ENCODE assay signal across 1 cellular context in the genomic region with DNA sequence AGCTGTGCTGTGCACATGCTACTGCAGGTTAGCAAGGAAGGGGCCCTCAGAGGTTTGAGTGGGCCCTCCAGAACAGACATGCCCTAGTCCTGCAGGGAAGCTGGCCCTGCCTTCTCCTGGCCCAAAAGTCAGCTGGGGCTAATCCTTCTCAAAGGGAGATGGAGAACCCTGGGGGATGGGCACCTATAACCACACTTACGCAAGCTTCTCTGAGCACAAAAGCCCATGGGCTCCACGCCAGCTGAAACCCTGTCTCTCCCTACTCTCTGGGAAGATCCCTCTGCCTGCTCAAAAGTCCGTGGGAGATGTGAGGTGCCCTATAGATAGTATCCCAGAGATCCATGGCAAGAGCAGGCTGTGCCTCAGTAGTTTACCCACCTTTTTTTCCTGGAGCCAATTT.
TF ChIP-seq lines count a peak whose summit lies in the region.

No MANE protein-coding gene starts in this region.

TF ChIP-seq in GM23338, 12 proteins besides CTCF, POLR2A, EP300 and RAD21:
- TF ChIP-seq EZH2 (IDR thresholded peaks at IDR 0.05; ENCODE audit: low read depth, unreplicated experiment) (no peak), CREB1 (CRISPR knock-in tag; IDR thresholded peaks at IDR 0.05; ENCODE audit: low read depth) (no peak), EZH2phosphoT487 (IDR thresholded peaks at IDR 0.05; ENCODE audit: unreplicated experiment) (no peak), ZNF331 (CRISPR knock-in tag; IDR thresholded peaks at IDR 0.05; ENCODE audit: low read depth) (no peak), ZNF114 (CRISPR knock-in tag; IDR thresholded peaks at IDR 0.05) (no peak), JUNB (IDR thresholded peaks at IDR 0.05; ENCODE audit: unreplicated experiment) (no peak), POLR2AphosphoS5 (IDR thresholded peaks at IDR 0.05; ENCODE audit: low read depth) (no peak), STAT1 (IDR thresholded peaks at IDR 0.05; ENCODE audit: unreplicated experiment) (no peak), NANOG (IDR thresholded peaks at IDR 0.05; ENCODE audit: borderline replicate concordance) (no peak)
- TF ChIP-seq, protein P1, sequence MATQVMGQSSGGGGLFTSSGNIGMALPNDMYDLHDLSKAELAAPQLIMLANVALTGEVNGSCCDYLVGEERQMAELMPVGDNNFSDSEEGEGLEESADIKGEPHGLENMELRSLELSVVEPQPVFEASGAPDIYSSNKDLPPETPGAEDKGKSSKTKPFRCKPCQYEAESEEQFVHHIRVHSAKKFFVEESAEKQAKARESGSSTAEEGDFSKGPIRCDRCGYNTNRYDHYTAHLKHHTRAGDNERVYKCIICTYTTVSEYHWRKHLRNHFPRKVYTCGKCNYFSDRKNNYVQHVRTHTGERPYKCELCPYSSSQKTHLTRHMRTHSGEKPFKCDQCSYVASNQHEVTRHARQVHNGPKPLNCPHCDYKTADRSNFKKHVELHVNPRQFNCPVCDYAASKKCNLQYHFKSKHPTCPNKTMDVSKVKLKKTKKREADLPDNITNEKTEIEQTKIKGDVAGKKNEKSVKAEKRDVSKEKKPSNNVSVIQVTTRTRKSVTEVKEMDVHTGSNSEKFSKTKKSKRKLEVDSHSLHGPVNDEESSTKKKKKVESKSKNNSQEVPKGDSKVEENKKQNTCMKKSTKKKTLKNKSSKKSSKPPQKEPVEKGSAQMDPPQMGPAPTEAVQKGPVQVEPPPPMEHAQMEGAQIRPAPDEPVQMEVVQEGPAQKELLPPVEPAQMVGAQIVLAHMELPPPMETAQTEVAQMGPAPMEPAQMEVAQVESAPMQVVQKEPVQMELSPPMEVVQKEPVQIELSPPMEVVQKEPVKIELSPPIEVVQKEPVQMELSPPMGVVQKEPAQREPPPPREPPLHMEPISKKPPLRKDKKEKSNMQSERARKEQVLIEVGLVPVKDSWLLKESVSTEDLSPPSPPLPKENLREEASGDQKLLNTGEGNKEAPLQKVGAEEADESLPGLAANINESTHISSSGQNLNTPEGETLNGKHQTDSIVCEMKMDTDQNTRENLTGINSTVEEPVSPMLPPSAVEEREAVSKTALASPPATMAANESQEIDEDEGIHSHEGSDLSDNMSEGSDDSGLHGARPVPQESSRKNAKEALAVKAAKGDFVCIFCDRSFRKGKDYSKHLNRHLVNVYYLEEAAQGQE (IDR thresholded peaks at IDR 0.05; ENCODE audit: unreplicated experiment): no peak
- TF ChIP-seq, protein P2, sequence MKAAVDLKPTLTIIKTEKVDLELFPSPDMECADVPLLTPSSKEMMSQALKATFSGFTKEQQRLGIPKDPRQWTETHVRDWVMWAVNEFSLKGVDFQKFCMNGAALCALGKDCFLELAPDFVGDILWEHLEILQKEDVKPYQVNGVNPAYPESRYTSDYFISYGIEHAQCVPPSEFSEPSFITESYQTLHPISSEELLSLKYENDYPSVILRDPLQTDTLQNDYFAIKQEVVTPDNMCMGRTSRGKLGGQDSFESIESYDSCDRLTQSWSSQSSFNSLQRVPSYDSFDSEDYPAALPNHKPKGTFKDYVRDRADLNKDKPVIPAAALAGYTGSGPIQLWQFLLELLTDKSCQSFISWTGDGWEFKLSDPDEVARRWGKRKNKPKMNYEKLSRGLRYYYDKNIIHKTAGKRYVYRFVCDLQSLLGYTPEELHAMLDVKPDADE (IDR thresholded peaks at IDR 0.05): no peak
- TF ChIP-seq, protein P3, sequence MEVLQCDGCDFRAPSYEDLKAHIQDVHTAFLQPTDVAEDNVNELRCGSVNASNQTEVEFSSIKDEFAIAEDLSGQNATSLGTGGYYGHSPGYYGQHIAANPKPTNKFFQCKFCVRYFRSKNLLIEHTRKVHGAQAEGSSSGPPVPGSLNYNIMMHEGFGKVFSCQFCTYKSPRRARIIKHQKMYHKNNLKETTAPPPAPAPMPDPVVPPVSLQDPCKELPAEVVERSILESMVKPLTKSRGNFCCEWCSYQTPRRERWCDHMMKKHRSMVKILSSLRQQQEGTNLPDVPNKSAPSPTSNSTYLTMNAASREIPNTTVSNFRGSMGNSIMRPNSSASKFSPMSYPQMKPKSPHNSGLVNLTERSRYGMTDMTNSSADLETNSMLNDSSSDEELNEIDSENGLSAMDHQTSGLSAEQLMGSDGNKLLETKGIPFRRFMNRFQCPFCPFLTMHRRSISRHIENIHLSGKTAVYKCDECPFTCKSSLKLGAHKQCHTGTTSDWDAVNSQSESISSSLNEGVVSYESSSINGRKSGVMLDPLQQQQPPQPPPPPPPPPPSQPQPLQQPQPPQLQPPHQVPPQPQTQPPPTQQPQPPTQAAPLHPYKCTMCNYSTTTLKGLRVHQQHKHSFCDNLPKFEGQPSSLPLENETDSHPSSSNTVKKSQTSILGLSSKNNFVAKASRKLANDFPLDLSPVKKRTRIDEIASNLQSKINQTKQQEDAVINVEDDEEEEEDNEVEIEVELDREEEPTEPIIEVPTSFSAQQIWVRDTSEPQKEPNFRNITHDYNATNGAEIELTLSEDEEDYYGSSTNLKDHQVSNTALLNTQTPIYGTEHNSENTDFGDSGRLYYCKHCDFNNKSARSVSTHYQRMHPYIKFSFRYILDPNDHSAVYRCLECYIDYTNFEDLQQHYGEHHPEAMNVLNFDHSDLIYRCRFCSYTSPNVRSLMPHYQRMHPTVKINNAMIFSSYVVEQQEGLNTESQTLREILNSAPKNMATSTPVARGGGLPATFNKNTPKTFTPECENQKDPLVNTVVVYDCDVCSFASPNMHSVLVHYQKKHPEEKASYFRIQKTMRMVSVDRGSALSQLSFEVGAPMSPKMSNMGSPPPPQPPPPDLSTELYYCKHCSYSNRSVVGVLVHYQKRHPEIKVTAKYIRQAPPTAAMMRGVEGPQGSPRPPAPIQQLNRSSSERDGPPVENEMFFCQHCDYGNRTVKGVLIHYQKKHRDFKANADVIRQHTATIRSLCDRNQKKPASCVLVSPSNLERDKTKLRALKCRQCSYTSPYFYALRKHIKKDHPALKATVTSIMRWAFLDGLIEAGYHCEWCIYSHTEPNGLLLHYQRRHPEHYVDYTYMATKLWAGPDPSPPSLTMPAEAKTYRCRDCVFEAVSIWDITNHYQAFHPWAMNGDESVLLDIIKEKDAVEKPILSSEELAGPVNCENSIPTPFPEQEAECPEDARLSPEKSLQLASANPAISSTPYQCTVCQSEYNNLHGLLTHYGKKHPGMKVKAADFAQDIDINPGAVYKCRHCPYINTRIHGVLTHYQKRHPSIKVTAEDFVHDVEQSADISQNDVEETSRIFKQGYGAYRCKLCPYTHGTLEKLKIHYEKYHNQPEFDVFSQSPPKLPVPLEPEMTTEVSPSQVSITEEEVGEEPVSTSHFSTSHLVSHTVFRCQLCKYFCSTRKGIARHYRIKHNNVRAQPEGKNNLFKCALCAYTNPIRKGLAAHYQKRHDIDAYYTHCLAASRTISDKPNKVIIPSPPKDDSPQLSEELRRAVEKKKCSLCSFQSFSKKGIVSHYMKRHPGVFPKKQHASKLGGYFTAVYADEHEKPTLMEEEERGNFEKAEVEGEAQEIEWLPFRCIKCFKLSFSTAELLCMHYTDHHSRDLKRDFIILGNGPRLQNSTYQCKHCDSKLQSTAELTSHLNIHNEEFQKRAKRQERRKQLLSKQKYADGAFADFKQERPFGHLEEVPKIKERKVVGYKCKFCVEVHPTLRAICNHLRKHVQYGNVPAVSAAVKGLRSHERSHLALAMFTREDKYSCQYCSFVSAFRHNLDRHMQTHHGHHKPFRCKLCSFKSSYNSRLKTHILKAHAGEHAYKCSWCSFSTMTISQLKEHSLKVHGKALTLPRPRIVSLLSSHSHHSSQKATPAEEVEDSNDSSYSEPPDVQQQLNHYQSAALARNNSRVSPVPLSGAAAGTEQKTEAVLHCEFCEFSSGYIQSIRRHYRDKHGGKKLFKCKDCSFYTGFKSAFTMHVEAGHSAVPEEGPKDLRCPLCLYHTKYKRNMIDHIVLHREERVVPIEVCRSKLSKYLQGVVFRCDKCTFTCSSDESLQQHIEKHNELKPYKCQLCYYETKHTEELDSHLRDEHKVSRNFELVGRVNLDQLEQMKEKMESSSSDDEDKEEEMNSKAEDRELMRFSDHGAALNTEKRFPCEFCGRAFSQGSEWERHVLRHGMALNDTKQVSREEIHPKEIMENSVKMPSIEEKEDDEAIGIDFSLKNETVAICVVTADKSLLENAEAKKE (CRISPR knock-in tag; IDR thresholded peaks at IDR 0.05): no peak
